11 cellular contexts compared by ENCODE assay signal in the genomic region with DNA sequence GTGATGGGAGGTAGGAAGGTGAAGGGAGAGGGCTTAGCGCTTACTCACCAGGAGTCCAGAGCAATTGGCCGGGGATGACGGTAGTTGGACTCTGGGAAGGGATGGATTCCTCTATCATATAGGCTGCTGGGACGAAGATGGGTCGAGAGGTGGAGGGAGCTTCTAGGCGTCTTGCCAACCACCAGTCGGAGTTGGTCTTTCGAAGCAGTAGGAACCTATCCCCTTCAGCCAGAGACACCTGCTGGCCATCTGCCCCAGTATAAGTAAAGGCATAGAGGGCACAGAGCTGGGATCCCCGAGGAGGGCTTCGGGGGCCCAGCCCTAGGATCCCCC. TPM values are rescaled to one million over a fixed set of nuclear protein-coding genes. Genes with fewer than 3 reads are reported as not detected.
DNase-seq lines count a peak whose midpoint lies in the region; ATAC-seq and TF ChIP-seq lines count a peak whose summit lies in the region.
"Had no signal": no experiment of that assay in that cellular context is flagged by ENCODE, and none has a peak within 500 bp of the region (broad histone marks: within the 10 kb centered on the region; RNA-seq: fewer than 3 reads in every experiment).

No MANE protein-coding gene starts in this region.

- peak overlapping the region; percentile 93 for H3K27ac Mint-ChIP-seq in activated CD4-positive, alpha-beta T cell treated with anti-CD3 and anti-CD28 coated beads, Interleukin-2, amount 10 ng/mL, durations not matched to agents 7 days and 5 days
- H3K27ac Mint-ChIP-seq in activated T-helper 1 cell treated with anti-CD3 and anti-CD28 coated beads, Interleukin-12 subunit alpha, Interleukin-12 subunit beta, Interleukin-2, Interleukin-4 antibody, amounts not matched to agents 30 ng/mL and 10 ng/mL and 1 ng/mL, durations not matched to agents 14 hours and 24 hours and 36 hours, result peak overlapping the region; percentile 97

- H3K4me1 ChIP-seq in left lung, result peaks cover 0 to 63% of the 10 kb centered on the region in 2 donors

- no peaks in the 10 kb centered on the region for H3K9me3 ChIP-seq in left lung
- H3K9me3 ChIP-seq: heart left ventricle had no signal

- H3K4me3 Mint-ChIP-seq in activated CD4-positive, alpha-beta T cell treated with anti-CD3 and anti-CD28 coated beads, Interleukin-2, amount 10 ng/mL, durations not matched to agents 7 days and 5 days, result peak overlapping the region; percentile 91
- H3K4me3 Mint-ChIP-seq in activated T-helper 1 cell treated with anti-CD3 and anti-CD28 coated beads, Interleukin-12 subunit alpha, Interleukin-12 subunit beta, Interleukin-2, Interleukin-4 antibody, amounts not matched to agents 30 ng/mL and 10 ng/mL and 1 ng/mL, durations not matched to agents 14 hours and 24 hours and 36 hours, result peak overlapping the region; percentile 93

- no peak for DNase-seq in activated CD4-positive, alpha-beta T cell treated with anti-CD3 and anti-CD28 coated beads, Interleukin-2, amount 10 ng/mL, durations not matched to agents 7 days and 5 days
- DNase-seq in activated CD4-positive, alpha-beta T cell treated with anti-CD3 and anti-CD28 coated beads for 48 hours, result no peak
- no peak for DNase-seq in activated T-helper 1 cell treated with anti-CD3 and anti-CD28 coated beads, Interleukin-12 subunit alpha, Interleukin-12 subunit beta, Interleukin-2, Interleukin-4 antibody, amounts not matched to agents 30 ng/mL and 10 ng/mL and 1 ng/mL, durations not matched to agents 14 hours and 24 hours and 36 hours (ENCODE audit: low spot score)
- no peak for DNase-seq in left lung
- DNase-seq in substantia nigra (lab: John Stamatoyannopoulos, UW), result no peak
- no peak for DNase-seq in DMS53 treated with DMSO at 0.1 percent for 48 hours (lab: John Stamatoyannopoulos, UW; ENCODE audit: unreplicated experiment)
- no peak for DNase-seq in NK-92 treated with Interleukin-12 subunit alpha and Interleukin-12 subunit beta, amount 100 ng/mL, for 24 hours (lab: John Stamatoyannopoulos, UW)
- no peak for DNase-seq in GOT3 (lab: John Stamatoyannopoulos, UW)
- DNase-seq: NCI-H69, SW 1271 had no signal

- POLR2A ChIA-PET in activated CD4-positive, alpha-beta T cell treated with anti-CD3 and anti-CD28 coated beads, Interleukin-2, amount 10 ng/mL, durations not matched to agents 7 days and 5 days (lab: Charles Lee), result interaction anchor here (0.7 kb wide), 1 partner anchor 238 kb away, joined by 3 read pairs; no protein-coding TSS in a partner anchor

- no peaks in the 10 kb centered on the region for H3K9me3 Mint-ChIP-seq in activated CD4-positive, alpha-beta T cell treated with anti-CD3 and anti-CD28 coated beads, Interleukin-2, amount 10 ng/mL, durations not matched to agents 7 days and 5 days
- H3K9me3 Mint-ChIP-seq in activated T-helper 1 cell treated with anti-CD3 and anti-CD28 coated beads, Interleukin-12 subunit alpha, Interleukin-12 subunit beta, Interleukin-2, Interleukin-4 antibody, amounts not matched to agents 30 ng/mL and 10 ng/mL and 1 ng/mL, durations not matched to agents 14 hours and 24 hours and 36 hours, result no peaks in the 10 kb centered on the region

- peaks cover 0 to 16% of the 10 kb centered on the region in 2 donors for H3K36me3 ChIP-seq in left lung

- H3K27me3 Mint-ChIP-seq in activated CD4-positive, alpha-beta T cell treated with anti-CD3 and anti-CD28 coated beads, Interleukin-2, amount 10 ng/mL, durations not matched to agents 7 days and 5 days, result no peaks in the 10 kb centered on the region
- H3K27me3 Mint-ChIP-seq in activated T-helper 1 cell treated with anti-CD3 and anti-CD28 coated beads, Interleukin-12 subunit alpha, Interleukin-12 subunit beta, Interleukin-2, Interleukin-4 antibody, amounts not matched to agents 30 ng/mL and 10 ng/mL and 1 ng/mL, durations not matched to agents 14 hours and 24 hours and 36 hours (ENCODE audit: insufficient read depth), result no peaks in the 10 kb centered on the region

- peaks cover 41% of the 10 kb centered on the region for H3K36me3 Mint-ChIP-seq in activated CD4-positive, alpha-beta T cell treated with anti-CD3 and anti-CD28 coated beads, Interleukin-2, amount 10 ng/mL, durations not matched to agents 7 days and 5 days (ENCODE audit: low read depth)
- H3K36me3 Mint-ChIP-seq in activated T-helper 1 cell treated with anti-CD3 and anti-CD28 coated beads, Interleukin-12 subunit alpha, Interleukin-12 subunit beta, Interleukin-2, Interleukin-4 antibody, amounts not matched to agents 30 ng/mL and 10 ng/mL and 1 ng/mL, durations not matched to agents 14 hours and 24 hours and 36 hours (ENCODE audit: low read depth), result peaks cover 30% of the 10 kb centered on the region

- ATAC-seq in left lung, result no peak

- no peak for TF ChIP-seq CTCF in left lung (IDR thresholded peaks at IDR 0.05)

- CTCF ChIA-PET in activated CD4-positive, alpha-beta T cell treated with anti-CD3 and anti-CD28 coated beads, Interleukin-2, amount 10 ng/mL, durations not matched to agents 7 days and 5 days (lab: Charles Lee), result interaction anchor here (0.6 to 2.9 kb wide), 5 partner anchors 8 to 253 kb away, joined by 3 to 17 read pairs (median 4); partner anchors contain the start of gene GLI1

- H3K27me3 ChIP-seq in left lung, result peaks cover 24 to 28% of the 10 kb centered on the region in 2 donors

- intact Hi-C loops in activated T-helper 1 cell treated with anti-CD3 and anti-CD28 coated beads, Interleukin-12 subunit alpha, Interleukin-12 subunit beta, Interleukin-2, Interleukin-4 antibody, amounts not matched to agents 30 ng/mL and 10 ng/mL and 1 ng/mL, durations not matched to agents 14 hours and 24 hours and 36 hours (cut with micrococcal nuclease), result loop anchor here (1.0 to 5.0 kb wide), 7 partner anchors 41 to 847 kb away; partner anchors contain the start of genes BAZ2A, CTDSP2, DDIT3 and NEMP1
- intact Hi-C loops in left lung (cut with DNase I), result no loop called here

- peak overlapping the region in 1 of 2 donors; percentile 64 for H3K4me3 ChIP-seq in left lung

- H3K4me1 Mint-ChIP-seq in activated CD4-positive, alpha-beta T cell treated with anti-CD3 and anti-CD28 coated beads, Interleukin-2, amount 10 ng/mL, durations not matched to agents 7 days and 5 days, result peaks cover 62% of the 10 kb centered on the region
- H3K4me1 Mint-ChIP-seq in activated T-helper 1 cell treated with anti-CD3 and anti-CD28 coated beads, Interleukin-12 subunit alpha, Interleukin-12 subunit beta, Interleukin-2, Interleukin-4 antibody, amounts not matched to agents 30 ng/mL and 10 ng/mL and 1 ng/mL, durations not matched to agents 14 hours and 24 hours and 36 hours (ENCODE audit: low read depth), result peaks cover 46% of the 10 kb centered on the region

- H3K27ac ChIP-seq in left lung, result peak overlapping the region; percentile 71 to 95
- peak overlapping the region; percentile 68 for H3K27ac ChIP-seq in substantia nigra (ENCODE audit: low read depth, low read length, poor library complexity, severe bottlenecking)

RNA-seq across cellular contexts. Expression of gene ARHGAP9, which starts 0.7 kb away (rescaled TPM):
- 100 to 1,000 TPM; 218 to 259 TPM for total RNA-seq in activated CD4-positive, alpha-beta T cell treated with anti-CD3 and anti-CD28 coated beads, Interleukin-2, amount 10 ng/mL, durations not matched to agents 7 days and 5 days
- 102 TPM in 2 replicates for total RNA-seq in activated T-helper 1 cell treated with anti-CD3 and anti-CD28 coated beads, Interleukin-12 subunit alpha, Interleukin-12 subunit beta, Interleukin-2, Interleukin-4 antibody, amounts not matched to agents 30 ng/mL and 10 ng/mL and 1 ng/mL, durations not matched to agents 14 hours and 24 hours and 36 hours
- total RNA-seq in left lung, result 100 to 1,000 TPM in 1 of 2 donors, 10 to 100 TPM in 1; 24.2 to 125 TPM

RNA-seq across cellular contexts. Expression of gene MARS1, which starts 8.9 kb away (rescaled TPM):
- 100 to 1,000 TPM; 214 to 247 TPM for total RNA-seq in activated CD4-positive, alpha-beta T cell treated with anti-CD3 and anti-CD28 coated beads, Interleukin-2, amount 10 ng/mL, durations not matched to agents 7 days and 5 days
- total RNA-seq in activated T-helper 1 cell treated with anti-CD3 and anti-CD28 coated beads, Interleukin-12 subunit alpha, Interleukin-12 subunit beta, Interleukin-2, Interleukin-4 antibody, amounts not matched to agents 30 ng/mL and 10 ng/mL and 1 ng/mL, durations not matched to agents 14 hours and 24 hours and 36 hours, result 283 and 318 TPM in 2 replicates
- 100 to 1,000 TPM; 113 to 168 TPM for total RNA-seq in left lung

RNA-seq across cellular contexts. Expression of gene GLI1, which starts 19.4 kb away (rescaled TPM):
- total RNA-seq in activated CD4-positive, alpha-beta T cell treated with anti-CD3 and anti-CD28 coated beads, Interleukin-2, amount 10 ng/mL, durations not matched to agents 7 days and 5 days, result under 1 TPM; 0.52 to 0.94 TPM
- 1.5 and 2.5 TPM in 2 replicates for total RNA-seq in activated T-helper 1 cell treated with anti-CD3 and anti-CD28 coated beads, Interleukin-12 subunit alpha, Interleukin-12 subunit beta, Interleukin-2, Interleukin-4 antibody, amounts not matched to agents 30 ng/mL and 10 ng/mL and 1 ng/mL, durations not matched to agents 14 hours and 24 hours and 36 hours
- 1 to 10 TPM; 1.9 to 7.2 TPM for total RNA-seq in left lung

RNA-seq across cellular contexts. Expression of gene INHBE, which starts 23.9 kb away (rescaled TPM):
- total RNA-seq in activated CD4-positive, alpha-beta T cell treated with anti-CD3 and anti-CD28 coated beads, Interleukin-2, amount 10 ng/mL, durations not matched to agents 7 days and 5 days, result not detected
- total RNA-seq in activated T-helper 1 cell treated with anti-CD3 and anti-CD28 coated beads, Interleukin-12 subunit alpha, Interleukin-12 subunit beta, Interleukin-2, Interleukin-4 antibody, amounts not matched to agents 30 ng/mL and 10 ng/mL and 1 ng/mL, durations not matched to agents 14 hours and 24 hours and 36 hours, result 0.22 and 0.41 TPM in 2 replicates
- total RNA-seq in left lung, result under 1 TPM in 1 of 2 donors, not detected in 1; 0.52 TPM

RNA-seq across cellular contexts. Expression of gene DDIT3, which starts 41.3 kb away (rescaled TPM):
- total RNA-seq in activated CD4-positive, alpha-beta T cell treated with anti-CD3 and anti-CD28 coated beads, Interleukin-2, amount 10 ng/mL, durations not matched to agents 7 days and 5 days, result 10 to 100 TPM; 10.5 to 11.4 TPM
- total RNA-seq in activated T-helper 1 cell treated with anti-CD3 and anti-CD28 coated beads, Interleukin-12 subunit alpha, Interleukin-12 subunit beta, Interleukin-2, Interleukin-4 antibody, amounts not matched to agents 30 ng/mL and 10 ng/mL and 1 ng/mL, durations not matched to agents 14 hours and 24 hours and 36 hours, result 17.8 and 18.1 TPM in 2 replicates
- total RNA-seq in left lung, result 10 to 100 TPM; 18.3 to 27.2 TPM
